In the genomic region with DNA sequence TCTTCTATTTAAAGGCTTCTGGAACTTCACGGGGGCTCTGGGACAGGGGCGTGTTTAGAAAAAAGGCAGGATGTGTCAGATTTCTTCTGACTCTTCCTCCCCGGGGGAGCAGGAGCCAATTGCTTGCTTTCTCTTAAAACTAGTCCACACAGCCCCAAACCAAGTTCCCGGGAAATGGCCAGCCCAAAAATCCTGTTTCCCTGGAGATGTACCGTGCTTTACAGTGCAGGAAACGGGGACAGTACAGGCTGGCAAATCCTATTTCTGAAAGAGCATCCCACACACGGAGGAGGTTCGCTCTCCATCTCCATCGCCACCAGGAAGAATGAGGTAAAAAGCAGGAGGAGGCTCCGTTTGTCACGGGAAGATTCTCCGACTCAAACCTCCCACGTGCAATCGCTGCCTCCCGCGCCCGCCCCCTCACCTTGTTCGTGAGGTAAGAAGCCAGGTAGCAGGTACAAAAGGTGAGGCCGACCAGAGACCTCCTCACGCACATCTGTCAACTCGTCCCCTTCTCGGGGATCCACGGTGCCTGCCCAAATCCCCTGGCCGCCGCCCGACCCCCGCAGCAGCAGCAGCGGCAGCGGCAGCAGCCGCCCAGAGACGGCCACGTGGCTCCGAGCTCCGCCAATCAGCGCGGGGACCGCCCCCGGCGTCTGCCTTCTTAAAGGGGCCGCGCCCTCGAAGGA, we compare ENCODE assay signal across 8 cellular contexts. TPM values are rescaled to one million over a fixed set of nuclear protein-coding genes. Genes with fewer than 3 reads are reported as not detected.
DNase-seq lines count a peak whose midpoint lies in the region; ATAC-seq and TF ChIP-seq lines count a peak whose summit lies in the region.

No MANE protein-coding gene starts in this region.

- peak overlapping the region; percentile 17 for H3K27ac ChIP-seq in angular gyrus (ENCODE audit: low read depth, low read length)

- no peaks in the 10 kb centered on the region for H3K9me3 ChIP-seq in T-helper 17 cell (ENCODE audit: control insufficient read depth, low read length, poor library complexity, severe bottlenecking)

- no peak for TF ChIP-seq CTCF in GM12865 (IDR thresholded peaks at IDR 0.05; ENCODE audit: insufficient read depth, low read depth, low read length, missing control alignments)
- TF ChIP-seq CTCF in HFF-Myc (IDR thresholded peaks at IDR 0.05; ENCODE audit: low read depth, low read length, missing control alignments) = no peak
- no peak for TF ChIP-seq CTCF in NB4 (IDR thresholded peaks at IDR 0.05; ENCODE audit: low read depth, low read length)
- TF ChIP-seq CTCF in progenitor cell of endocrine pancreas (IDR thresholded peaks at IDR 0.05; ENCODE audit: unreplicated experiment) = no peak

- H3K36me3 Mint-ChIP-seq in T-helper 17 cell (ENCODE audit: low read depth) (no peaks in the 10 kb centered on the region), progenitor cell of endocrine pancreas (ENCODE audit: insufficient read depth) (no peaks in the 10 kb centered on the region)

- peak; percentile 35 for TF ChIP-seq POLR2A in NB4 (IDR thresholded peaks at IDR 0.05; ENCODE audit: extremely low read depth, insufficient read length)

- H3K4me3 Mint-ChIP-seq in T-helper 17 cell = peak overlapping the region; percentile 86
- peak overlapping the region; percentile 89 for H3K4me3 Mint-ChIP-seq in progenitor cell of endocrine pancreas (ENCODE audit: low read depth)

- DNase-seq in GM12865 (ENCODE audit: low read depth) (peak; percentile 83), HFF-Myc (ENCODE audit: extremely low read depth, low read depth) (peak; percentile 25), NB4 (ENCODE audit: low read depth) (peak; percentile 76), T-helper 17 cell (peak; percentile 61 to 70 (median 63)), left ventricle myocardium superior (peak; percentile 92), progenitor cell of endocrine pancreas (ENCODE audit: low spot score, unreplicated experiment) (peak; percentile 53), ureter (ENCODE audit: low spot score) (peak; percentile 80)

- H3K27me3 Mint-ChIP-seq in T-helper 17 cell = no peaks in the 10 kb centered on the region
- H3K27me3 Mint-ChIP-seq in progenitor cell of endocrine pancreas = peaks cover 8% of the 10 kb centered on the region

- peaks cover 9% of the 10 kb centered on the region for H3K4me1 Mint-ChIP-seq in T-helper 17 cell
- H3K4me1 Mint-ChIP-seq in progenitor cell of endocrine pancreas (ENCODE audit: low read depth) = peaks cover 4% of the 10 kb centered on the region

- H3K4me3 ChIP-seq in GM12865 (ENCODE audit: low read depth, low read length) (peak overlapping the region; percentile 100), HFF-Myc (replicated peaks; ENCODE audit: low read depth, low read length) (peak overlapping the region; percentile 60), NB4 (ENCODE audit: low read depth, low read length) (peak overlapping the region; percentile 69)

- intact Hi-C loops in left ventricle myocardium superior (cut with micrococcal nuclease) = no loop called here

- H3K9me3 Mint-ChIP-seq in progenitor cell of endocrine pancreas (ENCODE audit: low read depth) = no peaks in the 10 kb centered on the region

- ATAC-seq in T-helper 17 cell = peak; percentile 99
- peak; percentile 97 for ATAC-seq in left ventricle myocardium superior

- peak overlapping the region; percentile 78 for H3K27ac Mint-ChIP-seq in T-helper 17 cell
- peak overlapping the region; percentile 77 for H3K27ac Mint-ChIP-seq in progenitor cell of endocrine pancreas

RNA-seq across cellular contexts. Expression of a gene that starts 15.6 kb away (rescaled TPM):
- 100 to 1,000 TPM; 103 to 142 TPM for total RNA-seq in T-helper 17 cell
- total RNA-seq in left ventricle myocardium superior = 54.8 TPM
- total RNA-seq in progenitor cell of endocrine pancreas = 52.7 and 52.8 TPM in 2 replicates
- 73.4 TPM for total RNA-seq in ureter

Comparison
In these comparisons a context has a peak if more than half of its experiments do, and no peak if none do; other contexts are left out.
1. Peak in every context shown above with its lines: DNase-seq, ATAC-seq, H3K4me3 ChIP-seq and H3K27ac ChIP-seq.
2. DNase-seq: peak in every context shown above with its lines; median percentile 92 in left ventricle myocardium superior; 83 in GM12865; 80 in ureter; 76 in NB4; 63 in T-helper 17 cell; 53 in progenitor cell of endocrine pancreas; 25 in HFF-Myc.